ENCODE assay signal across 9 cellular contexts in the genomic region with DNA sequence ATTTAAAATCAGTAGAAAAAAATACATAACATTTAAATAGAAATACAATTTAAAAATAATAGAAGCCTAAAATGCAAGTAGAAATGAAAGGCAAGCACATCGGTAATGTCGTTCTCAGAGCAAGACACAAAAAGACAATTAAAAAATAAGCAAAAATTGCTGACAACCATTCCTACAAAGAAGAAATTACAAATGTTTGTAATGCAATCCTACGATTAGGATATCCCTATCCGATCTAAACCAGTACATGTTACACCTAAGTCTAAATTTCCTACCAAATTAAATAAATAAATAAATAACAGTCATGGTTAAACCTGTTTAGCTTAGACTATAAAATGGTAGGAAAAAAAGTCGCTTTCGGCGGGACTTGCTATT.
DNase-seq lines count a peak whose midpoint lies in the region; ATAC-seq, FAIRE-seq and TF ChIP-seq lines count a peak whose summit lies in the region.
"Had no signal": no experiment of that assay in that cellular context is flagged by ENCODE, and none has a peak within 500 bp of the region (broad histone marks: within the 10 kb centered on the region; RNA-seq: fewer than 3 reads in every experiment).

No MANE protein-coding gene starts in this region.

- 19% methylated on average over 7 of the region's 7 CpGs for WGBS in liver
- 93% methylated on average over 7 of the region's 7 CpGs for WGBS in HepG2 (ENCODE audit: low lambda C conversion rate)
- WGBS in mesodermal cell (ENCODE audit: insufficient coverage in 2 of 2), 2 experiments, result 91 to 98% methylated on average over 3 to 5 of the region's 7 CpGs

- peaks cover 9% of the 10 kb centered on the region for H3K36me3 Mint-ChIP-seq in activated naive CD8-positive, alpha-beta T cell treated with anti-CD3 and anti-CD28 coated beads, Interleukin-2, amount 50 U/mL, for 24 hours (ENCODE audit: low read depth)

- no peak overlapping the region for H2AFZ ChIP-seq in HepG2 (ENCODE audit: low read length)

- H3K4me1 ChIP-seq in liver (ENCODE audit: control insufficient read depth in 4 of 4, insufficient read depth in 4 of 4, low read length in 3 of 4) (peaks cover 0 to 10% (median 3%) of the 10 kb centered on the region in 4 donors), HepG2 (ENCODE audit: insufficient read depth, low read length) (no peaks in the 10 kb centered on the region), mesodermal cell (ENCODE audit: control insufficient read depth, insufficient read depth, low read length, poor library complexity, severe bottlenecking) (peaks cover 12% of the 10 kb centered on the region)

- H3K36me3 ChIP-seq in liver (ENCODE audit: control insufficient read depth in 4 of 4, insufficient read depth in 3 of 4, low read depth in 1 of 4, low read length in 3 of 4), result no peaks in the 10 kb centered on the region
- no peaks in the 10 kb centered on the region for H3K36me3 ChIP-seq in HepG2 (replicated peaks in 1 of 2; ENCODE audit: control insufficient read depth in 1 of 2, insufficient read depth in 2 of 2, low read length in 2 of 2)
- no peaks in the 10 kb centered on the region for H3K36me3 ChIP-seq in mesodermal cell (ENCODE audit: control insufficient read depth, insufficient read depth, low read length)
- H3K36me3 ChIP-seq in WERI-Rb-1, result no peaks in the 10 kb centered on the region

- H3K4me3 ChIP-seq in liver (ENCODE audit: low read depth in 1 of 3, low read length in 3 of 3) (peak overlapping the region in 1 of 3 donors; percentile 8), HepG2 (replicated peaks in 1 of 3; ENCODE audit: insufficient read depth in 1 of 3, low read depth in 2 of 3, low read length in 3 of 3) (no peak overlapping the region), mesodermal cell (ENCODE audit: extremely low read depth, insufficient read depth, low read length, poor library complexity, severe bottlenecking) (no peak overlapping the region), WERI-Rb-1 (ENCODE audit: low read depth, low read length) (no peak overlapping the region)

- DNase-seq in HepG2 (ENCODE audit: low spot score) (no peak), dedifferentiated amniotic fluid mesenchymal stem cell (ENCODE audit: extremely low spot score) (no peak), WERI-Rb-1 (no peak)
- no peak for DNase-seq in activated naive CD8-positive, alpha-beta T cell treated with anti-CD3 and anti-CD28 coated beads, Interleukin-2, amount 50 U/mL, for 24 hours
- DNase-seq: NCI-H1048 had no signal

- POLR2A ChIA-PET in HepG2 (lab: Yijun Ruan, JAX), result no interaction called here

- no peak for TF ChIP-seq RAD21 in liver (IDR thresholded peaks at IDR 0.05)
- TF ChIP-seq RAD21 in HepG2 (CRISPR knock-in tag; IDR thresholded peaks at IDR 0.05), result no peak

- peak overlapping the region; percentile 96 for H3K27ac Mint-ChIP-seq in activated naive CD8-positive, alpha-beta T cell treated with anti-CD3 and anti-CD28 coated beads, Interleukin-2, amount 50 U/mL, for 24 hours

- peaks cover 25% of the 10 kb centered on the region for H3K4me1 Mint-ChIP-seq in activated naive CD8-positive, alpha-beta T cell treated with anti-CD3 and anti-CD28 coated beads, Interleukin-2, amount 50 U/mL, for 24 hours

- BruUV-seq in HepG2 (replicated peaks; lab: Mats Ljungman, UMichigan), result no TSS peak

- H3K9me3 ChIP-seq in liver (ENCODE audit: control insufficient read depth in 4 of 4, low read length in 3 of 4), result peaks cover 0 to 26% (median 2%) of the 10 kb centered on the region in 4 donors
- H3K9me3 ChIP-seq in HepG2 (ENCODE audit: low read length), result no peaks in the 10 kb centered on the region
- peaks cover 36% of the 10 kb centered on the region for H3K9me3 ChIP-seq in mesodermal cell (ENCODE audit: control insufficient read depth, low read length)
- H3K9me3 ChIP-seq in WERI-Rb-1 (ENCODE audit: severe bottlenecking), result peaks cover 39% of the 10 kb centered on the region

- H3K9me3 Mint-ChIP-seq in activated naive CD8-positive, alpha-beta T cell treated with anti-CD3 and anti-CD28 coated beads, Interleukin-2, amount 50 U/mL, for 24 hours, result no peaks in the 10 kb centered on the region

- H4K20me1 ChIP-seq in HepG2 (ENCODE audit: insufficient read depth, low read length), result no peaks in the 10 kb centered on the region

- H3K9ac ChIP-seq in liver (ENCODE audit: low read depth in 1 of 2, low read length in 2 of 2), result peak overlapping the region in 1 of 2 donors; percentile 75
- no peak overlapping the region for H3K9ac ChIP-seq in HepG2 (ENCODE audit: insufficient read depth, low read depth, low read length)

- H3K27me3 ChIP-seq in liver (ENCODE audit: control insufficient read depth in 4 of 4, insufficient read depth in 4 of 4, low read length in 3 of 4), result peaks cover 3 to 19% (median 6%) of the 10 kb centered on the region in 4 donors
- H3K27me3 ChIP-seq in HepG2 (ENCODE audit: control insufficient read depth in 1 of 2, insufficient read depth in 2 of 2, low read length in 2 of 2), result peaks cover 3 to 7% of the 10 kb centered on the region in 2 experiments; a peak in 3 of 5 replicates
- H3K27me3 ChIP-seq in WERI-Rb-1 (ENCODE audit: insufficient read depth, low read depth, severe bottlenecking), result peaks cover 92% of the 10 kb centered on the region

- no peaks in the 10 kb centered on the region for H3K79me2 ChIP-seq in HepG2 (ENCODE audit: insufficient read depth, low read length)

- no peaks in the 10 kb centered on the region for H3K27me3 Mint-ChIP-seq in activated naive CD8-positive, alpha-beta T cell treated with anti-CD3 and anti-CD28 coated beads, Interleukin-2, amount 50 U/mL, for 24 hours

- in situ Hi-C loops in HepG2 (cut with HindIII; ENCODE audit: extremely low pct_ligation_motif_present, low pct_unique_long_range_greater_than_20kb), result no loop called here

- CTCF ChIA-PET in HepG2 (lab: Yijun Ruan, JAX; ENCODE audit: low intra/inter-chr PET ratio, low total read pairs), result no interaction called here

- TF ChIP-seq EP300 in HepG2 (IDR thresholded peaks at IDR 0.05; ENCODE audit: low read depth in 2 of 2, low read length in 2 of 2) (no peak), HepG2 (CRISPR knock-in tag; IDR thresholded peaks at IDR 0.05; ENCODE audit: borderline replicate concordance) (no peak)

- TF ChIP-seq POLR2A in HepG2 (IDR thresholded peaks at IDR 0.05; ENCODE audit: insufficient read depth in 1 of 2, low read depth in 2 of 2, low read length in 2 of 2), result no peak

- TF ChIP-seq CTCF in liver (IDR thresholded peaks at IDR 0.05; ENCODE audit: low read depth, low read length, missing input control), result no peak
- no peak for TF ChIP-seq CTCF in HepG2 (CRISPR knock-in tag; IDR thresholded peaks at IDR 0.05)
- no peak for TF ChIP-seq CTCF in WERI-Rb-1 (IDR thresholded peaks at IDR 0.05; ENCODE audit: low read depth, low read length)

- FAIRE-seq in HepG2 (lab: Jason Lieb, UNC), result no peak

- peak overlapping the region; percentile 89 for H3K4me3 Mint-ChIP-seq in activated naive CD8-positive, alpha-beta T cell treated with anti-CD3 and anti-CD28 coated beads, Interleukin-2, amount 50 U/mL, for 24 hours

- no peak overlapping the region for H3K4me2 ChIP-seq in HepG2 (ENCODE audit: low read depth, low read length)

- H3K27ac ChIP-seq in liver (ENCODE audit: low read depth in 1 of 2, low read length in 2 of 2), result peak overlapping the region; percentile 84 to 90
- H3K27ac ChIP-seq in HepG2 (ENCODE audit: extremely low read length, insufficient read depth, low read length), result no peak overlapping the region
- H3K27ac ChIP-seq in mesodermal cell (ENCODE audit: low read depth, low read length, severe bottlenecking), result peak overlapping the region; percentile 46
- no peak overlapping the region for H3K27ac ChIP-seq in WERI-Rb-1

- no peak for ATAC-seq in HepG2
- ATAC-seq in activated naive CD8-positive, alpha-beta T cell treated with anti-CD3 and anti-CD28 coated beads, Interleukin-2, amount 50 U/mL, for 24 hours, result no peak
- no peak for ATAC-seq in HG02885 (IDR thresholded peaks at IDR 0.05; ENCODE audit: poor library complexity, unreplicated experiment)
- ATAC-seq in GM18909 (IDR thresholded peaks at IDR 0.05; ENCODE audit: poor library complexity, unreplicated experiment), result no peak

- intact Hi-C loops in HepG2 (cut with micrococcal nuclease; ENCODE audit: unreplicated experiment), result no loop called here

TF ChIP-seq in liver, 16 proteins besides CTCF, POLR2A, EP300 and RAD21 (continues in another document):
- TF ChIP-seq, protein P1, sequence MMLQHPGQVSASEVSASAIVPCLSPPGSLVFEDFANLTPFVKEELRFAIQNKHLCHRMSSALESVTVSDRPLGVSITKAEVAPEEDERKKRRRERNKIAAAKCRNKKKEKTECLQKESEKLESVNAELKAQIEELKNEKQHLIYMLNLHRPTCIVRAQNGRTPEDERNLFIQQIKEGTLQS (IDR thresholded peaks at IDR 0.05), result no peak

TF ChIP-seq in HepG2, 621 proteins besides CTCF, POLR2A, EP300 and RAD21 (continues in another document):
- TF ChIP-seq ZBTB7B (CRISPR knock-in tag; IDR thresholded peaks at IDR 0.05) (no peak), FOXK1 (CRISPR knock-in tag; IDR thresholded peaks at IDR 0.05; ENCODE audit: borderline replicate concordance, low read depth) (no peak), ZNF816 (CRISPR knock-in tag; IDR thresholded peaks at IDR 0.05; ENCODE audit: borderline replicate concordance) (no peak), SP140L (CRISPR knock-in tag; IDR thresholded peaks at IDR 0.05; ENCODE audit: borderline replicate concordance) (no peak)
- TF ChIP-seq, protein P2, sequence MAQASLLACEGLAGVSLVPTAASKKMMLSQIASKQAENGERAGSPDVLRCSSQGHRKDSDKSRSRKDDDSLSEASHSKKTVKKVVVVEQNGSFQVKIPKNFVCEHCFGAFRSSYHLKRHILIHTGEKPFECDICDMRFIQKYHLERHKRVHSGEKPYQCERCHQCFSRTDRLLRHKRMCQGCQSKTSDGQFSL (CRISPR knock-in tag; IDR thresholded peaks at IDR 0.05), result no peak
- TF ChIP-seq, protein P3, sequence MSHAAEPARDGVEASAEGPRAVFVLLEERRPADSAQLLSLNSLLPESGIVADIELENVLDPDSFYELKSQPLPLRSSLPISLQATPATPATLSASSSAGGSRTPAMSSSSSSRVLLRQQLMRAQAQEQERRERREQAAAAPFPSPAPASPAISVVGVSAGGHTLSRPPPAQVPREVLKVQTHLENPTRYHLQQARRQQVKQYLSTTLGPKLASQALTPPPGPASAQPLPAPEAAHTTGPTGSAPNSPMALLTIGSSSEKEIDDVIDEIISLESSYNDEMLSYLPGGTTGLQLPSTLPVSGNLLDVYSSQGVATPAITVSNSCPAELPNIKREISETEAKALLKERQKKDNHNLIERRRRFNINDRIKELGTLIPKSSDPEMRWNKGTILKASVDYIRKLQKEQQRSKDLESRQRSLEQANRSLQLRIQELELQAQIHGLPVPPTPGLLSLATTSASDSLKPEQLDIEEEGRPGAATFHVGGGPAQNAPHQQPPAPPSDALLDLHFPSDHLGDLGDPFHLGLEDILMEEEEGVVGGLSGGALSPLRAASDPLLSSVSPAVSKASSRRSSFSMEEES (CRISPR knock-in tag; IDR thresholded peaks at IDR 0.05), result no peak

Comparison
In these comparisons a context has a peak if more than half of its experiments do, and no peak if none do; other contexts are left out.
1. H3K27ac ChIP-seq: peak in liver (2 of 2) and mesodermal cell (single experiment); none in HepG2 (single experiment) and WERI-Rb-1 (single experiment).